In the genomic region with DNA sequence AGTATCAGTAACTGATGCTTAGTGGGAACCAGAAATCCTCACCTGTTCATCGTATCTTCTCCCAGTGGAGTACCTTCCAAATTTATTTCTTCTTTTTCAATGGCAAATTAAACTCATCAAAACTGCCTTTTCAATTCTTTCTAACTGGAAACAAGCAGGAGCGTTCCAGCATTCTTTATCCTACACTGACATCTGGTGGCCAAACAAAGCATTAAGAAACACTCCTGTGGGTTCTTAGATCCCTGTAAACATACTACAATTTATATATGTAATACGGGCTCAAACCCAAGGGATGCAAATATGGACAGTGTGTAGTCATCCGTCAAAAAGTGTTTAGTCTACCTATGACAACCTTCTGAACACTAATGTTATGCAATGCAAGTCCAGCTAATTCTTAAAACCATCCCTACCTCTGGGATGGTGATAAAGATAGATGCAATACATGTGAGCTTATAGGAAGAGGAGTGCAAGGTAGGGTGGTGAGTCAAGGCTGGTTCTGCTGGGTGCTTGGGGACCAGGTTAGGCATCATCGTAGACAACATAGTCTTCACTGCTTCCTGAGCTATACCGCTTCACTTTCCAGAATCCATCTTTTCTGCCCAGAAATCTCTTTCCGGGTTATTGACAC, we compare ENCODE assay signal across 8 cellular contexts.
A peak's percentile ranks its signal among the peaks of the same experiment; 100 is the strongest.
DNase-seq lines count a peak whose midpoint lies in the region; ATAC-seq and TF ChIP-seq lines count a peak whose summit lies in the region.

No MANE protein-coding gene starts in this region.

- ATAC-seq in HG03139 (IDR thresholded peaks at IDR 0.05; ENCODE audit: unreplicated experiment), result no peak

- in situ Hi-C loops in ACHN (cut with HindIII; ENCODE audit: low pct_ligation_motif_present, low pct_unique_long_range_greater_than_20kb, low sequenced_read_pairs), result no loop called here

- no peaks in the 10 kb centered on the region for H3K36me3 ChIP-seq in WERI-Rb-1

- no peak overlapping the region for H3K27ac ChIP-seq in WERI-Rb-1

- H3K4me3 ChIP-seq in HFF-Myc (replicated peaks; ENCODE audit: low read depth, low read length) (no peak overlapping the region), WERI-Rb-1 (ENCODE audit: low read depth, low read length) (no peak overlapping the region)

- TF ChIP-seq CTCF in HFF-Myc (IDR thresholded peaks at IDR 0.05; ENCODE audit: low read depth, low read length, missing control alignments) (peak; percentile 44), WERI-Rb-1 (IDR thresholded peaks at IDR 0.05; ENCODE audit: low read depth, low read length) (peak; percentile 50; the same call in 1 of the 2 replicates)

- peaks cover 6% of the 10 kb centered on the region for H3K27me3 ChIP-seq in WERI-Rb-1 (ENCODE audit: insufficient read depth, low read depth, severe bottlenecking)

- DNase-seq in ACHN (peak; percentile 63), EL (peak; percentile 57), HFF-Myc (ENCODE audit: extremely low read depth, low read depth) (peak; percentile 25), NCI-H1694 (lab: John Stamatoyannopoulos, UW) (peak; percentile 77), WERI-Rb-1 (peak; percentile 44), hepatic stellate cell (ENCODE audit: low spot score) (peak; percentile 29), stromal cell of bone marrow (ENCODE audit: low read depth) (peak; percentile 42)

- no peaks in the 10 kb centered on the region for H3K9me3 ChIP-seq in WERI-Rb-1 (ENCODE audit: severe bottlenecking)

Comparison
In these comparisons a context has a peak if more than half of its experiments do, and no peak if none do; other contexts are left out.
1. DNase-seq: peak in every context shown above with its lines; median percentile 77 in NCI-H1694; 63 in ACHN; 57 in EL; 44 in WERI-Rb-1; 42 in stromal cell of bone marrow; 29 in hepatic stellate cell; 25 in HFF-Myc.